ENCODE assay signal across 17 cellular contexts in genomic region chr9:117719161-117719560, GRCh38. TPM values are rescaled to one million over a fixed set of nuclear protein-coding genes. Genes with fewer than 3 reads are reported as not detected.
DNase-seq lines count a peak whose midpoint lies in the region; ATAC-seq and TF ChIP-seq lines count a peak whose summit lies in the region.
"Had no signal": no experiment of that assay in that cellular context is flagged by ENCODE, and none has a peak within 500 bp of the region (broad histone marks: within the 10 kb centered on the region; RNA-seq: fewer than 3 reads in every experiment).

No MANE protein-coding gene starts in this region.

- H3K27ac ChIP-seq in BLaER1 (peak overlapping the region; percentile 66), HL-60 (replicated peaks) (peak overlapping the region; percentile 78), gastrocnemius medialis (peak overlapping the region in 3 of 4 donors; percentile 50 to 59 (median 50)), transverse colon (no peak overlapping the region)
- H3K27ac ChIP-seq: A549 had no signal

- no peaks in the 10 kb centered on the region for H4K20me1 ChIP-seq in BLaER1

- H3K4me3 Mint-ChIP-seq in chondrocyte (ENCODE audit: unreplicated experiment), result no peak overlapping the region
- H3K4me3 Mint-ChIP-seq: CD4-positive, alpha-beta T cell had no signal

- no peak for DNase-seq in HL-60 (ENCODE audit: low read depth in 1 of 2, low spot score in 1 of 2)
- no peak for DNase-seq in chondrocyte (ENCODE audit: low spot score)
- no peak for DNase-seq in gastrocnemius medialis
- DNase-seq in transverse colon, result no peak
- no peak for DNase-seq in AG08396 (ENCODE audit: low spot score)
- DNase-seq in NCI-H510A treated with DMSO at 0.1 percent for 48 hours (lab: John Stamatoyannopoulos, UW), result no peak
- DNase-seq in C1 segment of cervical spinal cord (lab: John Stamatoyannopoulos, UW), result no peak
- DNase-seq: CD4-positive, alpha-beta T cell; HCEC 1CT; NCI-H1436 treated with DMSO at 0.1 percent for 48 hours; NCI-H2029 treated with DMSO at 0.1 percent for 48 hours; NCI-H82 had no signal

- no peaks in the 10 kb centered on the region for H3K27me3 Mint-ChIP-seq in chondrocyte (ENCODE audit: low read depth)
- H3K27me3 Mint-ChIP-seq: CD4-positive, alpha-beta T cell had no signal

- H3K4me1 ChIP-seq in BLaER1, result peaks cover 40% of the 10 kb centered on the region
- H3K4me1 ChIP-seq in gastrocnemius medialis, result peaks cover 28 to 41% of the 10 kb centered on the region in 2 donors
- H3K4me1 ChIP-seq in transverse colon, result peaks cover 0 to 54% (median 17%) of the 10 kb centered on the region in 4 donors
- H3K4me1 ChIP-seq: A549 had no signal

- no peak for TF ChIP-seq EP300 in transverse colon (IDR thresholded peaks at IDR 0.05; ENCODE audit: low read depth)

- H3K9ac ChIP-seq in BLaER1, result no peak overlapping the region

- ATAC-seq in gastrocnemius medialis, result no peak
- ATAC-seq: A549, K562, Panc1, Right ventricle myocardium inferior had no signal

- H3K36me3 Mint-ChIP-seq in chondrocyte (ENCODE audit: low read depth), result peaks cover 4% of the 10 kb centered on the region

- no peaks in the 10 kb centered on the region for H3K27me3 ChIP-seq in BLaER1
- no peaks in the 10 kb centered on the region for H3K27me3 ChIP-seq in HL-60 (ENCODE audit: insufficient read depth, poor library complexity, severe bottlenecking)
- no peaks in the 10 kb centered on the region for H3K27me3 ChIP-seq in gastrocnemius medialis
- no peaks in the 10 kb centered on the region for H3K27me3 ChIP-seq in transverse colon

- WGBS in transverse colon (ENCODE audit: low coverage in 1 of 2), 2 donors, result 90 to 93% methylated on average over 2 of the region's 2 CpGs

- peak overlapping the region; percentile 56 for H3K4me2 ChIP-seq in BLaER1
- H3K4me2 ChIP-seq: A549 had no signal

- no peaks in the 10 kb centered on the region for H3K9me3 Mint-ChIP-seq in chondrocyte (ENCODE audit: low read depth)
- H3K9me3 Mint-ChIP-seq: CD4-positive, alpha-beta T cell had no signal

- H3K9me3 ChIP-seq in BLaER1, result no peaks in the 10 kb centered on the region
- no peaks in the 10 kb centered on the region for H3K9me3 ChIP-seq in gastrocnemius medialis
- no peaks in the 10 kb centered on the region for H3K9me3 ChIP-seq in transverse colon
- H3K9me3 ChIP-seq: A549 had no signal

- TF ChIP-seq CTCF in HL-60 (IDR thresholded peaks at IDR 0.05; ENCODE audit: insufficient read depth, low read length) (no peak), chondrocyte (IDR thresholded peaks at IDR 0.05) (no peak), gastrocnemius medialis (IDR thresholded peaks at IDR 0.05 in 4 of 5, conservative IDR thresholded peaks at IDR 0.05 in 1 of 5) (no peak), transverse colon (IDR thresholded peaks at IDR 0.05) (no peak)

- H3K4me3 ChIP-seq in BLaER1 (no peak overlapping the region), HL-60 (replicated peaks; ENCODE audit: insufficient read depth, low read length) (no peak overlapping the region), gastrocnemius medialis (no peak overlapping the region), transverse colon (no peak overlapping the region)
- H3K4me3 ChIP-seq: A549, K562 had no signal

- peak overlapping the region; percentile 25 for H3K27ac Mint-ChIP-seq in chondrocyte (ENCODE audit: unreplicated experiment)
- H3K27ac Mint-ChIP-seq: CD4-positive, alpha-beta T cell had no signal

- intact Hi-C loops in gastrocnemius medialis (cut with DNase I; ENCODE audit: low total_unique reads) (no loop called here), transverse colon (cut with DNase I; ENCODE audit: low total_unique reads) (no loop called here)

- in situ Hi-C loops in gastrocnemius medialis (cut with MboI; ENCODE audit: low sequenced_read_pairs in 4 of 4), result no loop called here
- in situ Hi-C loops in transverse colon (cut with MboI; ENCODE audit: low pct_ligation_motif_present in 1 of 4, low pct_unique_long_range_greater_than_20kb in 1 of 4, low sequenced_read_pairs in 3 of 4), result no loop called here

- TF ChIP-seq POLR2A in gastrocnemius medialis (IDR thresholded peaks at IDR 0.05) (no peak), transverse colon (IDR thresholded peaks at IDR 0.05) (no peak)

- H3K4me1 Mint-ChIP-seq in chondrocyte (ENCODE audit: low read depth), result peaks cover 42% of the 10 kb centered on the region

- H3K36me3 ChIP-seq in BLaER1 (no peaks in the 10 kb centered on the region), gastrocnemius medialis (no peaks in the 10 kb centered on the region), transverse colon (no peaks in the 10 kb centered on the region)

RNA-seq across cellular contexts. Expression of gene TLR4, which starts 15.0 kb away (rescaled TPM):
- total RNA-seq in chondrocyte, result 9.5 to 13.6 TPM (median 11.6 TPM) in 3 replicates
- total RNA-seq in gastrocnemius medialis, result 10 to 100 TPM in 1 of 4 donors, 1 to 10 TPM in 3; 7.5 to 10.3 (median 8.3) TPM
- total RNA-seq in transverse colon, result 10 to 100 TPM in 1 of 4 donors, 1 to 10 TPM in 3; 2.2 to 12.4 (median 6.5) TPM

Comparison
In these comparisons a context has a peak if more than half of its experiments do, and no peak if none do; other contexts are left out.
1. H3K27ac ChIP-seq: peak in BLaER1 (single experiment), HL-60 (single experiment) and gastrocnemius medialis (3 of 4); none in transverse colon (0 of 4).